8 cellular contexts compared by ENCODE assay signal in the genomic region with DNA sequence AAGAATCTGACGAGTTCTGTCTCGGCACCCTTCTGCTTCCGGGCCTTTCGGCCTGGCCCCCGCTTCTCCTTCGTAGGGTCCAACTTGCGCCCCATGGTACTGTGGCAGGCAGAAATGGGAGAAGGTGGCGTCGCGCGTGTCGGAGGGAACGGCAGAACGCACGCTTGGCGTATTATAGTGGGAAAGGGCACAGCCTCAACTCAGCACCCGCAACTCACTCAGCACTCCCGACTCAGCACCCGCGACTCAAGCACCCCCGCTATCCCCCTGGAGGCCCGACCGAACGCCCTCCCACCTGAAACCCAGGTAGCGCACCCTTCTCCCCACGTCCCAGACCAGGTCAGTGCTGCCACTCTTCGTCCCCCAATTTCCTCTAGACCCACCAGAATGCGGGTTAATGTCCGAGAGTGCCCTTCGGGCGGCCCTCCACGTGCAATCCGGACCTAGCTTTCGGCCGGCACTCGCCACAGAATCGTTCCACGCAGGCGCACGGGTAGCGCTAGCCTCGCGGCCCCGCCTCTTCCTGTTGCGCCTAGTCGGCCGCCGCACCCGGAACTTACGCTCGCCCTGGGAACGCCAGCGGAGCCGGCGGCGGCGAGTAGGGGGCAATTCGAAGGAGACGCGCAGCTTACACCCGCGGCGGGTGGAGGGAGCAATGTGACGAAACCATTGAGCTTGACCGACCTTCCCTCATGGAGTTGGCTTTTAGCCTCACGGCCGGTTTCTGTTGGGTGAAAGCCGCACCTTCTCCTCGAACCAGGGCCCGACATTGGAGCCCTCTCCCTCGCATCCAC. TPM values are rescaled to one million over a fixed set of nuclear protein-coding genes. Genes with fewer than 3 reads are reported as not detected.
DNase-seq lines count a peak whose midpoint lies in the region; ATAC-seq and TF ChIP-seq lines count a peak whose summit lies in the region.

A gene (minus strand): TSS at position 468 of the 794 bp plus-strand sequence. CDS start 373 bp downstream, at position 95.

- H3K9me3 Mint-ChIP-seq in endothelial cell (ENCODE audit: unreplicated experiment) = no peaks in the 10 kb centered on the region

- H3K36me3 ChIP-seq in OCI-LY3 (replicated peaks; ENCODE audit: low read depth, low read length) = peaks cover 52% of the 10 kb centered on the region

- H3K36me3 Mint-ChIP-seq in endothelial cell (ENCODE audit: low read depth, unreplicated experiment) = peaks cover 27% of the 10 kb centered on the region

- H3K9ac ChIP-seq in OCI-LY3 (ENCODE audit: low read length) = peak within 1 kb of the TSS; percentile 88

- DNase-seq in COLO829 (ENCODE audit: low spot score) (peak; percentile 96), HuH-7 (ENCODE audit: low spot score) (peak; percentile 88), endothelial cell (ENCODE audit: low spot score) (peak; percentile 94), midbrain (lab: John Stamatoyannopoulos, UW) (peak; percentile 91)
- peak; percentile 78 for DNase-seq in activated CD8-positive, alpha-beta memory T cell treated with anti-CD3 and anti-CD28 coated beads, Interleukin-2, amount 50 U/mL, for 24 hours (ENCODE audit: extremely low read depth)
- peak; percentile 85 to 86 for DNase-seq in stimulated activated CD8-positive, alpha-beta memory T cell treated with anti-CD3 and anti-CD28 coated beads, Interleukin-15, amount 100 ng/mL, for 48 hours (ENCODE audit: low read depth in 2 of 2)

- no peaks in the 10 kb centered on the region for H4K20me1 ChIP-seq in OCI-LY3 (ENCODE audit: insufficient read depth, low read length)

- peaks cover 10% of the 10 kb centered on the region for H3K4me1 Mint-ChIP-seq in endothelial cell (ENCODE audit: unreplicated experiment)

- H3K4me2 ChIP-seq in OCI-LY3 (ENCODE audit: low read length) = peak within 1 kb of the TSS; percentile 86

- no peaks in the 10 kb centered on the region for H3K27me3 ChIP-seq in OCI-LY3 (ENCODE audit: low read depth, low read length)

- H3K4me1 ChIP-seq in OCI-LY3 (ENCODE audit: low read length) = peaks cover 6% of the 10 kb centered on the region

- H3K9me3 ChIP-seq in OCI-LY3 (ENCODE audit: insufficient read depth, low read length) = no peaks in the 10 kb centered on the region

- peak within 1 kb of the TSS; percentile 88 for H3K4me3 ChIP-seq in OCI-LY3 (ENCODE audit: low read length)

- peak within 1 kb of the TSS; percentile 43 for H3K27ac ChIP-seq in OCI-LY3 (ENCODE audit: low read length)

- peak; percentile 87 for ATAC-seq in GM21381 (IDR thresholded peaks at IDR 0.05; ENCODE audit: unreplicated experiment)

- TF ChIP-seq CTCF in OCI-LY3 (IDR thresholded peaks at IDR 0.05; ENCODE audit: low read depth, low read length) (no peak), endothelial cell (IDR thresholded peaks at IDR 0.05; ENCODE audit: unreplicated experiment) (no peak)

- H3K27ac Mint-ChIP-seq in endothelial cell (ENCODE audit: unreplicated experiment) = peak within 1 kb of the TSS; percentile 87

- peaks cover 47% of the 10 kb centered on the region for H3K79me2 ChIP-seq in OCI-LY3 (ENCODE audit: low read length)

- peak within 1 kb of the TSS; percentile 100 for H3K4me3 Mint-ChIP-seq in endothelial cell (ENCODE audit: unreplicated experiment)

- H3K27me3 Mint-ChIP-seq in endothelial cell (ENCODE audit: unreplicated experiment) = peaks cover 11% of the 10 kb centered on the region

- peak within 1 kb of the TSS; percentile 13; the same call in 1 of the 2 replicates for H2AFZ ChIP-seq in OCI-LY3 (ENCODE audit: low read depth, low read length)

RNA-seq across cellular contexts. Expression of the gene that starts here (rescaled TPM):
- 37.5 TPM for total RNA-seq in endothelial cell (ENCODE audit: unreplicated experiment)

Comparison
In these comparisons a context has a peak if more than half of its experiments do, and no peak if none do; other contexts are left out.
1. Peak in every context shown above with its lines: DNase-seq, ATAC-seq, H3K4me3 ChIP-seq and H3K27ac ChIP-seq.